ENCODE assay signal across 1 cellular context in genomic region chr18:32470713-32471633, GRCh38.
TF ChIP-seq lines count a peak whose summit lies in the region.

Gene GAREM1, minus strand, starts transcription at chr18:32470882. Its CDS starts 454 bp downstream, at chr18:32470428.

TF ChIP-seq in HepG2, 621 proteins besides CTCF, POLR2A, EP300 and RAD21 (continued from another document and continues in another):
- TF ChIP-seq PATZ1 (CRISPR knock-in tag; IDR thresholded peaks at IDR 0.05) (0 out of 2 replicates have a peak, but pooled peaks have one; percentile 10), MAFG (CRISPR knock-in tag; IDR thresholded peaks at IDR 0.05) (no peak), NFKBIZ (CRISPR knock-in tag; IDR thresholded peaks at IDR 0.05) (no peak), IKZF1 (IDR thresholded peaks at IDR 0.05) (no peak), ZNF224 (CRISPR knock-in tag; IDR thresholded peaks at IDR 0.05) (no peak), CEBPZ (IDR thresholded peaks at IDR 0.05; ENCODE audit: low read length) (no peak), FOXO1 (CRISPR knock-in tag; IDR thresholded peaks at IDR 0.05) (peak; percentile 64), ZSCAN22 (CRISPR knock-in tag; IDR thresholded peaks at IDR 0.05) (no peak), NKX3-1 (CRISPR knock-in tag; IDR thresholded peaks at IDR 0.05) (no peak), ELK4 (CRISPR knock-in tag; IDR thresholded peaks at IDR 0.05; ENCODE audit: borderline replicate concordance) (no peak), E2F5 (CRISPR knock-in tag; conservative IDR thresholded peaks at IDR 0.05) (no peak), FOXK2 (IDR thresholded peaks at IDR 0.05) (no peak), RBM22 (optimal IDR thresholded peaks at IDR 0.05; ENCODE audit: low read length) (no peak), ZNF773 (CRISPR knock-in tag; IDR thresholded peaks at IDR 0.05; ENCODE audit: borderline replicate concordance) (no peak), ZNF441 (CRISPR knock-in tag; IDR thresholded peaks at IDR 0.05; ENCODE audit: borderline replicate concordance) (peak; percentile 52; the same call in 1 of the 2 replicates), PREB (CRISPR knock-in tag; IDR thresholded peaks at IDR 0.05) (no peak), RCOR2 (CRISPR knock-in tag; IDR thresholded peaks at IDR 0.05) (no peak), TAF1 (CRISPR knock-in tag; IDR thresholded peaks at IDR 0.05) (peak; percentile 70; the same call in 1 of the 2 replicates), ETV5 (CRISPR knock-in tag; IDR thresholded peaks at IDR 0.05; ENCODE audit: borderline replicate concordance) (no peak), NONO (IDR thresholded peaks at IDR 0.05) (no peak), NONO (CRISPR knock-in tag; conservative IDR thresholded peaks at IDR 0.05) (no peak), RERE (CRISPR knock-in tag; IDR thresholded peaks at IDR 0.05; ENCODE audit: low read depth) (no peak), TBX2 (CRISPR knock-in tag; IDR thresholded peaks at IDR 0.05; ENCODE audit: borderline replicate concordance) (peak; percentile 73; the same call in 1 of the 2 replicates), ZMYM2 (CRISPR knock-in tag; IDR thresholded peaks at IDR 0.05) (no peak), ELF4 (CRISPR knock-in tag; IDR thresholded peaks at IDR 0.05; ENCODE audit: borderline replicate concordance) (no peak), PRMT3 (CRISPR knock-in tag; IDR thresholded peaks at IDR 0.05; ENCODE audit: borderline replicate concordance, low read depth) (peak; percentile 5; the same call in 1 of the 2 replicates), USF2 (IDR thresholded peaks at IDR 0.05; ENCODE audit: low read depth, low read length) (no peak), USF2 (CRISPR knock-in tag; IDR thresholded peaks at IDR 0.05; ENCODE audit: borderline replicate concordance) (no peak), TERF1 (CRISPR knock-in tag; IDR thresholded peaks at IDR 0.05) (no peak), TOPORS (CRISPR knock-in tag; IDR thresholded peaks at IDR 0.05) (no peak), SRSF9 (IDR thresholded peaks at IDR 0.05; ENCODE audit: borderline replicate concordance, insufficient read depth, low read depth, low read length, poor library complexity, severe bottlenecking) (no peak), ZNF207 (IDR thresholded peaks at IDR 0.05; ENCODE audit: borderline replicate concordance) (no peak), KDM1A (CRISPR knock-in tag; IDR thresholded peaks at IDR 0.05) (no peak), SCMH1 (CRISPR knock-in tag; IDR thresholded peaks at IDR 0.05; ENCODE audit: borderline replicate concordance) (no peak), NFYB (CRISPR knock-in tag; IDR thresholded peaks at IDR 0.05) (no peak), ZNF292 (CRISPR knock-in tag; IDR thresholded peaks at IDR 0.05; ENCODE audit: borderline replicate concordance, low read depth) (0 out of 2 replicates have a peak, but pooled peaks have one; percentile 30), SNRNP70 (IDR thresholded peaks at IDR 0.05; ENCODE audit: low read depth, low read length) (no peak), PLSCR1 (CRISPR knock-in tag; IDR thresholded peaks at IDR 0.05; ENCODE audit: borderline replicate concordance) (no peak), ZNF589 (CRISPR knock-in tag; conservative IDR thresholded peaks at IDR 0.05) (no peak), FLYWCH1 (CRISPR knock-in tag; IDR thresholded peaks at IDR 0.05) (no peak), ZNF556 (CRISPR knock-in tag; IDR thresholded peaks at IDR 0.05; ENCODE audit: borderline replicate concordance) (no peak; the same call in 1 of the 2 replicates), ATF4 (CRISPR knock-in tag; IDR thresholded peaks at IDR 0.05) (no peak), TFDP1 (CRISPR knock-in tag; IDR thresholded peaks at IDR 0.05; ENCODE audit: borderline replicate concordance) (peak; percentile 32; the same call in 1 of the 2 replicates)
